Comparison of ENCODE assay signal across 22 cellular contexts in the genomic region with DNA sequence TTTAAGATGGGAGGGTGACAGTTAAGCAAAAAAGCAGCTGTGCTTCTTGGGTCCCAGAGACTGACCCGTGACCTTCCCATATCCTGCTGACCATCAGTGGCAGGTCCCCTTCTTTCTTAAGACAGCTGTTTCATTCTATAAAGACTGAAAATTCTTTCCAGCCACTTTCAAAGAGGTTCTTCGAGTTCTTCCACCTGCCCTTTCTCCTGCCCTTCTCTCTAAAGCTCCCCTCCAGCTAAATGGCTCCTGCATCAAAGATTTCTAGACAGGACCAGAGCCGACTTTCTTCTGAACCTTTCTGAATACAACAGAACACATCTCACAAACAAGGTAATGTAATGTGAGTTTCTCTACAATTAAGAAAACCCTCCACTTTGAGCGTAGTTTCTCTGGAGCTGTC.
A peak's percentile ranks its signal among the peaks of the same experiment; 100 is the strongest.
DNase-seq lines count a peak whose midpoint lies in the region; ATAC-seq and TF ChIP-seq lines count a peak whose summit lies in the region.
"Had no signal": no experiment of that assay in that cellular context is flagged by ENCODE, and none has a peak within 500 bp of the region (broad histone marks: within the 10 kb centered on the region; RNA-seq: fewer than 3 reads in every experiment).

No MANE protein-coding gene starts in this region.

- H3K4me1 Mint-ChIP-seq in activated naive CD4-positive, alpha-beta T cell treated with anti-CD3 and anti-CD28 coated beads, Interleukin-2, amount 50 U/mL, for 24 hours = peaks cover 22% of the 10 kb centered on the region
- peaks cover 60% of the 10 kb centered on the region for H3K4me1 Mint-ChIP-seq in nephron progenitor cell

- DNase-seq in activated naive CD4-positive, alpha-beta T cell treated with anti-CD3 and anti-CD28 coated beads, Interleukin-2, amount 50 U/mL, for 16 hours = no peak
- peak; percentile 55 for DNase-seq in ELF-1 (ENCODE audit: low read depth, low spot score)
- no peak for DNase-seq in nephron progenitor cell
- DNase-seq in G401 (ENCODE audit: low spot score) = no peak
- DNase-seq: 8988T; ACHN; AML-193; BE2C; Calu3; CD4-positive, alpha-beta memory T cell; COR-L47; DMS53; DMS79 treated with DMSO at 0.1 percent for 48 hours; GDM1; GOT3; HFFc6 had no signal

- peaks cover 5% of the 10 kb centered on the region for H3K9me3 Mint-ChIP-seq in activated naive CD4-positive, alpha-beta T cell treated with anti-CD3 and anti-CD28 coated beads, Interleukin-2, amount 50 U/mL, for 24 hours
- H3K9me3 Mint-ChIP-seq in nephron progenitor cell = peaks cover 15% of the 10 kb centered on the region

- H3K4me3 Mint-ChIP-seq in activated naive CD4-positive, alpha-beta T cell treated with anti-CD3 and anti-CD28 coated beads, Interleukin-2, amount 50 U/mL, for 24 hours = no peak overlapping the region
- no peak overlapping the region for H3K4me3 Mint-ChIP-seq in nephron progenitor cell
- H3K4me3 Mint-ChIP-seq: CD14-positive monocyte; CD4-positive, alpha-beta memory T cell; HFFc6 had no signal

- in situ Hi-C loops in G401 (cut with HindIII; ENCODE audit: low sequenced_read_pairs) = no loop called here

- no peaks in the 10 kb centered on the region for H3K27me3 Mint-ChIP-seq in activated naive CD4-positive, alpha-beta T cell treated with anti-CD3 and anti-CD28 coated beads, Interleukin-2, amount 50 U/mL, for 24 hours
- H3K27me3 Mint-ChIP-seq in nephron progenitor cell (ENCODE audit: low read depth, poor library complexity) = no peaks in the 10 kb centered on the region
- H3K27me3 Mint-ChIP-seq: CD4-positive, alpha-beta memory T cell had no signal

- H3K36me3 Mint-ChIP-seq in activated naive CD4-positive, alpha-beta T cell treated with anti-CD3 and anti-CD28 coated beads, Interleukin-2, amount 50 U/mL, for 24 hours = peaks cover 37% of the 10 kb centered on the region
- peaks cover 41% of the 10 kb centered on the region for H3K36me3 Mint-ChIP-seq in nephron progenitor cell (ENCODE audit: low read depth)

- ATAC-seq in SK-N-SH treated with all-trans-retinoic acid at 6 μM for 48 hours = no peak
- no peak for ATAC-seq in GM21786 (IDR thresholded peaks at IDR 0.05; ENCODE audit: unreplicated experiment)
- ATAC-seq: A549, GM12878 had no signal

- H3K27ac Mint-ChIP-seq in activated naive CD4-positive, alpha-beta T cell treated with anti-CD3 and anti-CD28 coated beads, Interleukin-2, amount 50 U/mL, for 24 hours = peak overlapping the region; percentile 32
- H3K27ac Mint-ChIP-seq in nephron progenitor cell = peak overlapping the region; percentile 37
- H3K27ac Mint-ChIP-seq: HFFc6 had no signal

- no peak for TF ChIP-seq CTCF in nephron progenitor cell (IDR thresholded peaks at IDR 0.05)

TF ChIP-seq in SK-N-SH treated with all-trans-retinoic acid at 6 μM for 48 hours, 23 proteins besides CTCF, POLR2A, EP300 and RAD21:
- TF ChIP-seq CSDC2 (CRISPR knock-in tag; IDR thresholded peaks at IDR 0.05) (no peak), ESRRG (CRISPR knock-in tag; IDR thresholded peaks at IDR 0.05) (no peak), ZC3H10 (CRISPR knock-in tag; IDR thresholded peaks at IDR 0.05) (no peak), ZFP3 (CRISPR knock-in tag; IDR thresholded peaks at IDR 0.05) (no peak), BACH2 (CRISPR knock-in tag; IDR thresholded peaks at IDR 0.05; ENCODE audit: borderline replicate concordance) (no peak), PPARA (CRISPR knock-in tag; IDR thresholded peaks at IDR 0.05; ENCODE audit: borderline replicate concordance) (no peak), ZNF8 (CRISPR knock-in tag; IDR thresholded peaks at IDR 0.05) (no peak), RARB (CRISPR knock-in tag; IDR thresholded peaks at IDR 0.05) (no peak), ZNF70 (CRISPR knock-in tag; IDR thresholded peaks at IDR 0.05) (no peak), OSR1 (CRISPR knock-in tag; IDR thresholded peaks at IDR 0.05) (no peak), ISL1 (CRISPR knock-in tag; IDR thresholded peaks at IDR 0.05) (no peak)
- TF ChIP-seq, protein P1, sequence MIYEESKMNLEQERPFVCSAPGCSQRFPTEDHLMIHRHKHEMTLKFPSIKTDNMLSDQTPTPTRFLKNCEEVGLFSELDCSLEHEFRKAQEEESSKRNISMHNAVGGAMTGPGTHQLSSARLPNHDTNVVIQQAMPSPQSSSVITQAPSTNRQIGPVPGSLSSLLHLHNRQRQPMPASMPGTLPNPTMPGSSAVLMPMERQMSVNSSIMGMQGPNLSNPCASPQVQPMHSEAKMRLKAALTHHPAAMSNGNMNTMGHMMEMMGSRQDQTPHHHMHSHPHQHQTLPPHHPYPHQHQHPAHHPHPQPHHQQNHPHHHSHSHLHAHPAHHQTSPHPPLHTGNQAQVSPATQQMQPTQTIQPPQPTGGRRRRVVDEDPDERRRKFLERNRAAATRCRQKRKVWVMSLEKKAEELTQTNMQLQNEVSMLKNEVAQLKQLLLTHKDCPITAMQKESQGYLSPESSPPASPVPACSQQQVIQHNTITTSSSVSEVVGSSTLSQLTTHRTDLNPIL (CRISPR knock-in tag; IDR thresholded peaks at IDR 0.05; ENCODE audit: low read depth) = no peak
- TF ChIP-seq, protein P2, sequence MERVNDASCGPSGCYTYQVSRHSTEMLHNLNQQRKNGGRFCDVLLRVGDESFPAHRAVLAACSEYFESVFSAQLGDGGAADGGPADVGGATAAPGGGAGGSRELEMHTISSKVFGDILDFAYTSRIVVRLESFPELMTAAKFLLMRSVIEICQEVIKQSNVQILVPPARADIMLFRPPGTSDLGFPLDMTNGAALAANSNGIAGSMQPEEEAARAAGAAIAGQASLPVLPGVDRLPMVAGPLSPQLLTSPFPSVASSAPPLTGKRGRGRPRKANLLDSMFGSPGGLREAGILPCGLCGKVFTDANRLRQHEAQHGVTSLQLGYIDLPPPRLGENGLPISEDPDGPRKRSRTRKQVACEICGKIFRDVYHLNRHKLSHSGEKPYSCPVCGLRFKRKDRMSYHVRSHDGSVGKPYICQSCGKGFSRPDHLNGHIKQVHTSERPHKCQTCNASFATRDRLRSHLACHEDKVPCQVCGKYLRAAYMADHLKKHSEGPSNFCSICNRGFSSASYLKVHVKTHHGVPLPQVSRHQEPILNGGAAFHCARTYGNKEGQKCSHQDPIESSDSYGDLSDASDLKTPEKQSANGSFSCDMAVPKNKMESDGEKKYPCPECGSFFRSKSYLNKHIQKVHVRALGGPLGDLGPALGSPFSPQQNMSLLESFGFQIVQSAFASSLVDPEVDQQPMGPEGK (CRISPR knock-in tag; IDR thresholded peaks at IDR 0.05; ENCODE audit: borderline replicate concordance) = no peak
- TF ChIP-seq, protein P3, sequence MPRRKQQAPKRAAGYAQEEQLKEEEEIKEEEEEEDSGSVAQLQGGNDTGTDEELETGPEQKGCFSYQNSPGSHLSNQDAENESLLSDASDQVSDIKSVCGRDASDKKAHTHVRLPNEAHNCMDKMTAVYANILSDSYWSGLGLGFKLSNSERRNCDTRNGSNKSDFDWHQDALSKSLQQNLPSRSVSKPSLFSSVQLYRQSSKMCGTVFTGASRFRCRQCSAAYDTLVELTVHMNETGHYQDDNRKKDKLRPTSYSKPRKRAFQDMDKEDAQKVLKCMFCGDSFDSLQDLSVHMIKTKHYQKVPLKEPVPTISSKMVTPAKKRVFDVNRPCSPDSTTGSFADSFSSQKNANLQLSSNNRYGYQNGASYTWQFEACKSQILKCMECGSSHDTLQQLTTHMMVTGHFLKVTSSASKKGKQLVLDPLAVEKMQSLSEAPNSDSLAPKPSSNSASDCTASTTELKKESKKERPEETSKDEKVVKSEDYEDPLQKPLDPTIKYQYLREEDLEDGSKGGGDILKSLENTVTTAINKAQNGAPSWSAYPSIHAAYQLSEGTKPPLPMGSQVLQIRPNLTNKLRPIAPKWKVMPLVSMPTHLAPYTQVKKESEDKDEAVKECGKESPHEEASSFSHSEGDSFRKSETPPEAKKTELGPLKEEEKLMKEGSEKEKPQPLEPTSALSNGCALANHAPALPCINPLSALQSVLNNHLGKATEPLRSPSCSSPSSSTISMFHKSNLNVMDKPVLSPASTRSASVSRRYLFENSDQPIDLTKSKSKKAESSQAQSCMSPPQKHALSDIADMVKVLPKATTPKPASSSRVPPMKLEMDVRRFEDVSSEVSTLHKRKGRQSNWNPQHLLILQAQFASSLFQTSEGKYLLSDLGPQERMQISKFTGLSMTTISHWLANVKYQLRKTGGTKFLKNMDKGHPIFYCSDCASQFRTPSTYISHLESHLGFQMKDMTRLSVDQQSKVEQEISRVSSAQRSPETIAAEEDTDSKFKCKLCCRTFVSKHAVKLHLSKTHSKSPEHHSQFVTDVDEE (CRISPR knock-in tag; IDR thresholded peaks at IDR 0.05) = no peak
- TF ChIP-seq, protein P4, sequence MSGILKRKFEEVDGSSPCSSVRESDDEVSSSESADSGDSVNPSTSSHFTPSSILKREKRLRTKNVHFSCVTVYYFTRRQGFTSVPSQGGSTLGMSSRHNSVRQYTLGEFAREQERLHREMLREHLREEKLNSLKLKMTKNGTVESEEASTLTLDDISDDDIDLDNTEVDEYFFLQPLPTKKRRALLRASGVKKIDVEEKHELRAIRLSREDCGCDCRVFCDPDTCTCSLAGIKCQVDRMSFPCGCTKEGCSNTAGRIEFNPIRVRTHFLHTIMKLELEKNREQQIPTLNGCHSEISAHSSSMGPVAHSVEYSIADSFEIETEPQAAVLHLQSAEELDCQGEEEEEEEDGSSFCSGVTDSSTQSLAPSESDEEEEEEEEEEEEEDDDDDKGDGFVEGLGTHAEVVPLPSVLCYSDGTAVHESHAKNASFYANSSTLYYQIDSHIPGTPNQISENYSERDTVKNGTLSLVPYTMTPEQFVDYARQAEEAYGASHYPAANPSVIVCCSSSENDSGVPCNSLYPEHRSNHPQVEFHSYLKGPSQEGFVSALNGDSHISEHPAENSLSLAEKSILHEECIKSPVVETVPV (CRISPR knock-in tag; IDR thresholded peaks at IDR 0.05) = no peak
